Comparison of ENCODE assay signal across 8 cellular contexts in the genomic region with DNA sequence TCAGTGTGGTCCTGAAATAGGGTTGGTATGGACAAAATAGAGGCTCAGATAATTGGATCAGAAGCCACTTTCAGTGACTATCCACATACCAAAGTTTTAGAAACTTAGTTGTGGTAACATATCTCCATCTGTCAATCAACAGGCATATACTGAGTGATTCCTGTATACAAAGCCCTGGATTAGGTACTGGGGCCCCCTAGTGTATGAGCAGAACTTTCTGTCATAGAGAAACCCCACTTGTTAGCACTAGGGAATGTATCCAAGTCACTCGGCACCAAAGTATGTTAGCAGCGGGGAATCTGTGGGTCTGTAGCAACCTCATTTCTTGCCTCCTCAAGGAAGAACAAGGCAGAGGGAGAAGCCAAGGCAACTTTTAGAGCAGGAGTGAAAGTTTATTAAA. TPM values are rescaled to one million over a fixed set of nuclear protein-coding genes. Genes with fewer than 3 reads are reported as not detected.
DNase-seq lines count a peak whose midpoint lies in the region; ATAC-seq and TF ChIP-seq lines count a peak whose summit lies in the region.

No MANE protein-coding gene starts in this region.

- H3K4me1 ChIP-seq in muscle layer of duodenum (ENCODE audit: control insufficient read depth in 1 of 2, insufficient read depth in 2 of 2, low read length in 2 of 2) = peaks cover 12 to 26% of the 10 kb centered on the region in 2 donors

- H3K4me1 Mint-ChIP-seq in chondrocyte (ENCODE audit: low read depth) = peaks cover 96% of the 10 kb centered on the region

- no peaks in the 10 kb centered on the region for H3K27me3 ChIP-seq in muscle layer of duodenum (ENCODE audit: low read depth, low read length)

- no peaks in the 10 kb centered on the region for H3K9me3 ChIP-seq in muscle layer of duodenum (ENCODE audit: control insufficient read depth in 1 of 2, low read length in 2 of 2)

- DNase-seq in Daoy (ENCODE audit: low read depth) (peak; percentile 9), Kasumi-1 (lab: John Stamatoyannopoulos, UW) (peak; percentile 5 to 44), chondrocyte (ENCODE audit: low spot score) (no peak), D341Med (ENCODE audit: low spot score) (no peak), amygdala (lab: John Stamatoyannopoulos, UW) (no peak)

- peak overlapping the region; percentile 29 for H3K4me3 Mint-ChIP-seq in chondrocyte (ENCODE audit: unreplicated experiment)

- peak overlapping the region; percentile 16 to 19 for H3K4me3 ChIP-seq in muscle layer of duodenum (ENCODE audit: low read depth in 1 of 2, low read length in 2 of 2)

- no peaks in the 10 kb centered on the region for H3K27me3 Mint-ChIP-seq in chondrocyte (ENCODE audit: low read depth)

- H3K27ac ChIP-seq in muscle layer of duodenum (ENCODE audit: low read length) = peak overlapping the region; percentile 77

- H3K9me3 Mint-ChIP-seq in chondrocyte (ENCODE audit: low read depth) = no peaks in the 10 kb centered on the region

- H3K27ac Mint-ChIP-seq in chondrocyte (ENCODE audit: unreplicated experiment) = peak overlapping the region; percentile 90

- no peak for ATAC-seq in HG03139 (IDR thresholded peaks at IDR 0.05; ENCODE audit: unreplicated experiment)
- no peak for ATAC-seq in HG03442 (IDR thresholded peaks at IDR 0.05; ENCODE audit: unreplicated experiment)

- peaks cover 7% of the 10 kb centered on the region for H3K36me3 Mint-ChIP-seq in chondrocyte (ENCODE audit: low read depth)

- no peaks in the 10 kb centered on the region for H3K36me3 ChIP-seq in muscle layer of duodenum (ENCODE audit: control insufficient read depth in 1 of 2, insufficient read depth in 2 of 2, low read length in 2 of 2)

- TF ChIP-seq CTCF in chondrocyte (IDR thresholded peaks at IDR 0.05) = peak; percentile 70

RNA-seq across cellular contexts. Expression of a gene that starts 50.7 kb away (rescaled TPM):
- total RNA-seq in Daoy (2014; rRNA removed; shearing (Covaris generic)) = 14.1 and 17.7 TPM in 2 replicates
- 48.2 to 52.7 TPM (median 50.8 TPM) in 3 replicates for total RNA-seq in chondrocyte

RNA-seq across cellular contexts. Expression of a gene that starts 53.1 kb away (rescaled TPM):
- 27.1 and 32.2 TPM in 2 replicates for total RNA-seq in Daoy (2014; rRNA removed; shearing (Covaris generic))
- total RNA-seq in chondrocyte = 744 to 1,032 TPM (median 1,007 TPM) in 3 replicates

Comparison
In these comparisons a context has a peak if more than half of its experiments do, and no peak if none do; other contexts are left out.
1. DNase-seq: peak in Daoy (single experiment) and Kasumi-1 (2 of 2); none in chondrocyte (single experiment), D341Med (single experiment) and amygdala (0 of 56).
2. RNA of a gene that starts 53.1 kb away (total RNA-seq): 744 to 1,032 TPM in chondrocyte; 27.1 to 32.2 TPM in Daoy; every median in the first group is over 10 times any median in the second.